9 cellular contexts compared by ENCODE assay signal in genomic region chr5:158287643-158288228, GRCh38.
A peak's percentile ranks its signal among the peaks of the same experiment; 100 is the strongest.
DNase-seq lines count a peak whose midpoint lies in the region; TF ChIP-seq lines count a peak whose summit lies in the region.
"Had no signal": no experiment of that assay in that cellular context is flagged by ENCODE, and none has a peak within 500 bp of the region (broad histone marks: within the 10 kb centered on the region; RNA-seq: fewer than 3 reads in every experiment).

No MANE protein-coding gene starts in this region.

- TF ChIP-seq POLR2A in thyroid gland (IDR thresholded peaks at IDR 0.05), result no peak

- H2AFZ ChIP-seq in hepatocyte, result no peak overlapping the region

- DNase-seq in NCI-H1417 (lab: John Stamatoyannopoulos, UW) (peak in 2 of 3 experiments; percentile 8 to 9), NCI-H1417 treated with DMSO at 0.1 percent for 48 hours (lab: John Stamatoyannopoulos, UW) (no peak), T1000 (lab: John Stamatoyannopoulos, UW) (peak; percentile 44), hepatocyte (ENCODE audit: low spot score) (peak; percentile 72), thyroid gland (peak; percentile 53 to 58), NCI-H2227 (lab: John Stamatoyannopoulos, UW; ENCODE audit: unreplicated experiment) (no peak)
- no peak for DNase-seq in activated CD4-positive, alpha-beta T cell treated with anti-CD3 and anti-CD28 coated beads, Interleukin-2, amount 50 U/mL, for 1 hour
- no peak for DNase-seq in effector CD8-positive, alpha-beta T cell (lab: John Stamatoyannopoulos, UW)
- DNase-seq: dermis blood vessel endothelial cell had no signal

- WGBS in hepatocyte (ENCODE audit: low lambda C conversion rate, missing lambda C conversion rate), result 45% methylated on average over 11 of the region's 11 CpGs
- WGBS in thyroid gland, 2 donors, result 25 to 32% methylated on average over 11 of the region's 11 CpGs

- TF ChIP-seq CTCF in hepatocyte (IDR thresholded peaks at IDR 0.05; ENCODE audit: poor library complexity), result no peak
- TF ChIP-seq CTCF in thyroid gland (IDR thresholded peaks at IDR 0.05), result no peak

- intact Hi-C loops in thyroid gland (cut with DNase I), result no loop called here

- H3K4me1 ChIP-seq in hepatocyte (ENCODE audit: insufficient read depth), result peaks cover 17% of the 10 kb centered on the region
- H3K4me1 ChIP-seq in thyroid gland, result no peaks in the 10 kb centered on the region

- H3K9me3 ChIP-seq in hepatocyte (ENCODE audit: low read depth), result no peaks in the 10 kb centered on the region
- H3K9me3 ChIP-seq in thyroid gland, result no peaks in the 10 kb centered on the region

- H3K4me2 ChIP-seq in hepatocyte, result peak overlapping the region; percentile 39

- H4K20me1 ChIP-seq in hepatocyte (ENCODE audit: insufficient read depth, poor library complexity, severe bottlenecking), result no peaks in the 10 kb centered on the region

- H3K27me3 ChIP-seq in hepatocyte, result no peaks in the 10 kb centered on the region
- no peaks in the 10 kb centered on the region for H3K27me3 ChIP-seq in thyroid gland

- H3K9me2 ChIP-seq in hepatocyte (replicated peaks; ENCODE audit: insufficient read depth), result no peaks in the 10 kb centered on the region

- H3K4me3 ChIP-seq in hepatocyte (no peak overlapping the region), thyroid gland (replicated peaks in 1 of 3) (no peak overlapping the region)

- H3K79me2 ChIP-seq in hepatocyte, result no peaks in the 10 kb centered on the region

- no peaks in the 10 kb centered on the region for H3K36me3 ChIP-seq in hepatocyte (replicated peaks; ENCODE audit: insufficient read depth, low read depth)
- no peaks in the 10 kb centered on the region for H3K36me3 ChIP-seq in thyroid gland

- H3K27ac ChIP-seq in hepatocyte, result peak overlapping the region; percentile 79
- H3K27ac ChIP-seq in thyroid gland, result no peak overlapping the region

Comparison
In these comparisons a context has a peak if more than half of its experiments do, and no peak if none do; other contexts are left out.
1. DNase-seq: peak in NCI-H1417 (2 of 3), T1000 (single experiment), hepatocyte (single experiment) and thyroid gland (2 of 2); none in NCI-H1417 treated with DMSO at 0.1 percent for 48 hours (single experiment), NCI-H2227 (single experiment), activated CD4-positive, alpha-beta T cell treated with anti-CD3 and anti-CD28 coated beads, Interleukin-2, amount 50 U/mL, for 1 hour (single experiment) and effector CD8-positive, alpha-beta T cell (single experiment).